Comparison of ENCODE assay signal across 1 cellular context in genomic region chr10:119028900-119029612, GRCh38.
TF ChIP-seq lines count a peak whose summit lies in the region.

No MANE protein-coding gene starts in this region.

TF ChIP-seq in HepG2, 621 proteins besides CTCF, POLR2A, EP300 and RAD21 (continued from another document and continues in another):
- TF ChIP-seq, protein P1, sequence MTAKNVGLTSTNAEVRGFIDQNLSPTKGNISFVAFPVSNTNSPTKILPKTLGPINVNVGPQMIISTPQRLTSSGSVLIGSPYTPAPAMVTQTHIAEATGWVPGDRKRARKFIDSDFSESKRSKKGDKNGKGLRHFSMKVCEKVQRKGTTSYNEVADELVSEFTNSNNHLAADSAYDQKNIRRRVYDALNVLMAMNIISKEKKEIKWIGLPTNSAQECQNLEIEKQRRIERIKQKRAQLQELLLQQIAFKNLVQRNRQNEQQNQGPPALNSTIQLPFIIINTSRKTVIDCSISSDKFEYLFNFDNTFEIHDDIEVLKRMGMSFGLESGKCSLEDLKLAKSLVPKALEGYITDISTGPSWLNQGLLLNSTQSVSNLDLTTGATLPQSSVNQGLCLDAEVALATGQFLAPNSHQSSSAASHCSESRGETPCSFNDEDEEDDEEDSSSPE (CRISPR knock-in tag; IDR thresholded peaks at IDR 0.05), result 0 out of 2 replicates have a peak, but pooled peaks have one; percentile 24
- TF ChIP-seq CHD2 (IDR thresholded peaks at IDR 0.05; ENCODE audit: low read depth, low read length) (no peak), TCF7 (IDR thresholded peaks at IDR 0.05; ENCODE audit: low read depth) (no peak), NCOA2 (CRISPR knock-in tag; IDR thresholded peaks at IDR 0.05) (no peak), MAZ (IDR thresholded peaks at IDR 0.05; ENCODE audit: borderline replicate concordance, low read depth, low read length) (peak; percentile 54; the same call in 1 of the 2 replicates), MAZ (CRISPR knock-in tag; IDR thresholded peaks at IDR 0.05; ENCODE audit: low read depth) (peak; percentile 68), SP5 (CRISPR knock-in tag; IDR thresholded peaks at IDR 0.05; ENCODE audit: borderline replicate concordance, low read depth) (0 out of 2 replicates have a peak, but pooled peaks have one; percentile 9), CEBPG (CRISPR knock-in tag; IDR thresholded peaks at IDR 0.05) (no peak), ZNF670 (CRISPR knock-in tag; IDR thresholded peaks at IDR 0.05; ENCODE audit: borderline replicate concordance) (no peak), IKZF4 (CRISPR knock-in tag; IDR thresholded peaks at IDR 0.05; ENCODE audit: borderline replicate concordance, low read depth, not compliant biosample characterization) (no peak), PAXIP1 (CRISPR knock-in tag; conservative IDR thresholded peaks at IDR 0.05) (0 out of 2 replicates have a peak, but pooled peaks have one; percentile 17), ZNF441 (CRISPR knock-in tag; IDR thresholded peaks at IDR 0.05; ENCODE audit: borderline replicate concordance) (peak; percentile 77), LCORL (IDR thresholded peaks at IDR 0.05) (no peak), LCORL (CRISPR knock-in tag; IDR thresholded peaks at IDR 0.05) (no peak), ZNF687 (CRISPR knock-in tag; IDR thresholded peaks at IDR 0.05) (peak; percentile 82), ZNF44 (CRISPR knock-in tag; IDR thresholded peaks at IDR 0.05) (0 out of 2 replicates have a peak, but pooled peaks have one; percentile 27), ZNF329 (CRISPR knock-in tag; IDR thresholded peaks at IDR 0.05; ENCODE audit: low read depth) (no peak), ELF4 (CRISPR knock-in tag; IDR thresholded peaks at IDR 0.05; ENCODE audit: borderline replicate concordance) (no peak), GABPB1 (CRISPR knock-in tag; IDR thresholded peaks at IDR 0.05) (peak; percentile 27; the same call in 1 of the 2 replicates), MXD4 (CRISPR knock-in tag; IDR thresholded peaks at IDR 0.05) (no peak), FOSL1 (CRISPR knock-in tag; IDR thresholded peaks at IDR 0.05; ENCODE audit: borderline replicate concordance) (no peak), ZSCAN9 (CRISPR knock-in tag; IDR thresholded peaks at IDR 0.05; ENCODE audit: borderline replicate concordance) (peak; percentile 28; the same call in 1 of the 2 replicates), GTF3A (CRISPR knock-in tag; conservative IDR thresholded peaks at IDR 0.05) (no peak), HNRNPLL (IDR thresholded peaks at IDR 0.05; ENCODE audit: low read depth, low read length, poor library complexity, severe bottlenecking) (peak; percentile 73), HNRNPK (IDR thresholded peaks at IDR 0.05; ENCODE audit: low read depth, low read length, poor library complexity, severe bottlenecking) (peak; percentile 88), ZFP36L1 (CRISPR knock-in tag; IDR thresholded peaks at IDR 0.05) (no peak), EED (CRISPR knock-in tag; IDR thresholded peaks at IDR 0.05) (no peak), ZNF292 (CRISPR knock-in tag; IDR thresholded peaks at IDR 0.05; ENCODE audit: borderline replicate concordance, low read depth) (no peak; the same call in 1 of the 2 replicates), YEATS2 (CRISPR knock-in tag; IDR thresholded peaks at IDR 0.05; ENCODE audit: borderline replicate concordance) (0 out of 2 replicates have a peak, but pooled peaks have one; percentile 41), PHF8 (CRISPR knock-in tag; IDR thresholded peaks at IDR 0.05) (peak; percentile 46; the same call in 1 of the 2 replicates), ZNF350 (CRISPR knock-in tag; IDR thresholded peaks at IDR 0.05; ENCODE audit: borderline replicate concordance, low read depth) (peak; percentile 53; the same call in 1 of the 2 replicates), ZNF598 (CRISPR knock-in tag; IDR thresholded peaks at IDR 0.05; ENCODE audit: borderline replicate concordance) (peak; percentile 80; the same call in 1 of the 2 replicates), REXO4 (CRISPR knock-in tag; IDR thresholded peaks at IDR 0.05; ENCODE audit: borderline replicate concordance) (no peak), RORA (CRISPR knock-in tag; IDR thresholded peaks at IDR 0.05) (no peak)
- TF ChIP-seq, protein P2, sequence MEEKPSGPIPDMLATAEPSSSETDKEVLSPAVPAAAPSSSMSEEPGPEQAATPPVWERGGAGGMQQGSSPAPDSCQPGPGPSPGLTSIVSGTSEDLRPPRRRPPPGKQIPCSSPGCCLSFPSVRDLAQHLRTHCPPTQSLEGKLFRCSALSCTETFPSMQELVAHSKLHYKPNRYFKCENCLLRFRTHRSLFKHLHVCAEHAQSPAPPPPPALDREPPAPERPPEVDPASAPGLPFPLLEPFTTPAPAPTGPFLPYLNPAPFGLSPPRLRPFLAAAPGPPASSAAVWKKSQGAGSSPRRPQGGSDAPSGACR (CRISPR knock-in tag; IDR thresholded peaks at IDR 0.05), result no peak
- TF ChIP-seq, protein P3, sequence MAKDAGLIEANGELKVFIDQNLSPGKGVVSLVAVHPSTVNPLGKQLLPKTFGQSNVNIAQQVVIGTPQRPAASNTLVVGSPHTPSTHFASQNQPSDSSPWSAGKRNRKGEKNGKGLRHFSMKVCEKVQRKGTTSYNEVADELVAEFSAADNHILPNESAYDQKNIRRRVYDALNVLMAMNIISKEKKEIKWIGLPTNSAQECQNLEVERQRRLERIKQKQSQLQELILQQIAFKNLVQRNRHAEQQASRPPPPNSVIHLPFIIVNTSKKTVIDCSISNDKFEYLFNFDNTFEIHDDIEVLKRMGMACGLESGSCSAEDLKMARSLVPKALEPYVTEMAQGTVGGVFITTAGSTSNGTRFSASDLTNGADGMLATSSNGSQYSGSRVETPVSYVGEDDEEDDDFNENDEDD (CRISPR knock-in tag; IDR thresholded peaks at IDR 0.05; ENCODE audit: borderline replicate concordance), result 0 out of 2 replicates have a peak, but pooled peaks have one; percentile 64
- TF ChIP-seq, protein P4, sequence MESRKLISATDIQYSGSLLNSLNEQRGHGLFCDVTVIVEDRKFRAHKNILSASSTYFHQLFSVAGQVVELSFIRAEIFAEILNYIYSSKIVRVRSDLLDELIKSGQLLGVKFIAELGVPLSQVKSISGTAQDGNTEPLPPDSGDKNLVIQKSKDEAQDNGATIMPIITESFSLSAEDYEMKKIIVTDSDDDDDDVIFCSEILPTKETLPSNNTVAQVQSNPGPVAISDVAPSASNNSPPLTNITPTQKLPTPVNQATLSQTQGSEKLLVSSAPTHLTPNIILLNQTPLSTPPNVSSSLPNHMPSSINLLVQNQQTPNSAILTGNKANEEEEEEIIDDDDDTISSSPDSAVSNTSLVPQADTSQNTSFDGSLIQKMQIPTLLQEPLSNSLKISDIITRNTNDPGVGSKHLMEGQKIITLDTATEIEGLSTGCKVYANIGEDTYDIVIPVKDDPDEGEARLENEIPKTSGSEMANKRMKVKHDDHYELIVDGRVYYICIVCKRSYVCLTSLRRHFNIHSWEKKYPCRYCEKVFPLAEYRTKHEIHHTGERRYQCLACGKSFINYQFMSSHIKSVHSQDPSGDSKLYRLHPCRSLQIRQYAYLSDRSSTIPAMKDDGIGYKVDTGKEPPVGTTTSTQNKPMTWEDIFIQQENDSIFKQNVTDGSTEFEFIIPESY (CRISPR knock-in tag; IDR thresholded peaks at IDR 0.05), result no peak
- TF ChIP-seq, protein P5, sequence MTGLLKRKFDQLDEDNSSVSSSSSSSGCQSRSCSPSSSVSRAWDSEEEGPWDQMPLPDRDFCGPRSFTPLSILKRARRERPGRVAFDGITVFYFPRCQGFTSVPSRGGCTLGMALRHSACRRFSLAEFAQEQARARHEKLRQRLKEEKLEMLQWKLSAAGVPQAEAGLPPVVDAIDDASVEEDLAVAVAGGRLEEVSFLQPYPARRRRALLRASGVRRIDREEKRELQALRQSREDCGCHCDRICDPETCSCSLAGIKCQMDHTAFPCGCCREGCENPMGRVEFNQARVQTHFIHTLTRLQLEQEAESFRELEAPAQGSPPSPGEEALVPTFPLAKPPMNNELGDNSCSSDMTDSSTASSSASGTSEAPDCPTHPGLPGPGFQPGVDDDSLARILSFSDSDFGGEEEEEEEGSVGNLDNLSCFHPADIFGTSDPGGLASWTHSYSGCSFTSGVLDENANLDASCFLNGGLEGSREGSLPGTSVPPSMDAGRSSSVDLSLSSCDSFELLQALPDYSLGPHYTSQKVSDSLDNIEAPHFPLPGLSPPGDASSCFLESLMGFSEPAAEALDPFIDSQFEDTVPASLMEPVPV (CRISPR knock-in tag; IDR thresholded peaks at IDR 0.05), result no peak
- TF ChIP-seq, protein P6, sequence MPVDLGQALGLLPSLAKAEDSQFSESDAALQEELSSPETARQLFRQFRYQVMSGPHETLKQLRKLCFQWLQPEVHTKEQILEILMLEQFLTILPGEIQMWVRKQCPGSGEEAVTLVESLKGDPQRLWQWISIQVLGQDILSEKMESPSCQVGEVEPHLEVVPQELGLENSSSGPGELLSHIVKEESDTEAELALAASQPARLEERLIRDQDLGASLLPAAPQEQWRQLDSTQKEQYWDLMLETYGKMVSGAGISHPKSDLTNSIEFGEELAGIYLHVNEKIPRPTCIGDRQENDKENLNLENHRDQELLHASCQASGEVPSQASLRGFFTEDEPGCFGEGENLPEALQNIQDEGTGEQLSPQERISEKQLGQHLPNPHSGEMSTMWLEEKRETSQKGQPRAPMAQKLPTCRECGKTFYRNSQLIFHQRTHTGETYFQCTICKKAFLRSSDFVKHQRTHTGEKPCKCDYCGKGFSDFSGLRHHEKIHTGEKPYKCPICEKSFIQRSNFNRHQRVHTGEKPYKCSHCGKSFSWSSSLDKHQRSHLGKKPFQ (CRISPR knock-in tag; IDR thresholded peaks at IDR 0.05; ENCODE audit: insufficient replicate concordance), result peak; percentile 32
- TF ChIP-seq, protein P7, sequence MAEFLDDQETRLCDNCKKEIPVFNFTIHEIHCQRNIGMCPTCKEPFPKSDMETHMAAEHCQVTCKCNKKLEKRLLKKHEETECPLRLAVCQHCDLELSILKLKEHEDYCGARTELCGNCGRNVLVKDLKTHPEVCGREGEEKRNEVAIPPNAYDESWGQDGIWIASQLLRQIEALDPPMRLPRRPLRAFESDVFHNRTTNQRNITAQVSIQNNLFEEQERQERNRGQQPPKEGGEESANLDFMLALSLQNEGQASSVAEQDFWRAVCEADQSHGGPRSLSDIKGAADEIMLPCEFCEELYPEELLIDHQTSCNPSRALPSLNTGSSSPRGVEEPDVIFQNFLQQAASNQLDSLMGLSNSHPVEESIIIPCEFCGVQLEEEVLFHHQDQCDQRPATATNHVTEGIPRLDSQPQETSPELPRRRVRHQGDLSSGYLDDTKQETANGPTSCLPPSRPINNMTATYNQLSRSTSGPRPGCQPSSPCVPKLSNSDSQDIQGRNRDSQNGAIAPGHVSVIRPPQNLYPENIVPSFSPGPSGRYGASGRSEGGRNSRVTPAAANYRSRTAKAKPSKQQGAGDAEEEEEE (CRISPR knock-in tag; IDR thresholded peaks at IDR 0.05; ENCODE audit: borderline replicate concordance), result no peak
- TF ChIP-seq, protein P8, sequence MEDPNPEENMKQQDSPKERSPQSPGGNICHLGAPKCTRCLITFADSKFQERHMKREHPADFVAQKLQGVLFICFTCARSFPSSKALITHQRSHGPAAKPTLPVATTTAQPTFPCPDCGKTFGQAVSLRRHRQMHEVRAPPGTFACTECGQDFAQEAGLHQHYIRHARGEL (CRISPR knock-in tag; IDR thresholded peaks at IDR 0.05), result no peak
- TF ChIP-seq, protein P9, sequence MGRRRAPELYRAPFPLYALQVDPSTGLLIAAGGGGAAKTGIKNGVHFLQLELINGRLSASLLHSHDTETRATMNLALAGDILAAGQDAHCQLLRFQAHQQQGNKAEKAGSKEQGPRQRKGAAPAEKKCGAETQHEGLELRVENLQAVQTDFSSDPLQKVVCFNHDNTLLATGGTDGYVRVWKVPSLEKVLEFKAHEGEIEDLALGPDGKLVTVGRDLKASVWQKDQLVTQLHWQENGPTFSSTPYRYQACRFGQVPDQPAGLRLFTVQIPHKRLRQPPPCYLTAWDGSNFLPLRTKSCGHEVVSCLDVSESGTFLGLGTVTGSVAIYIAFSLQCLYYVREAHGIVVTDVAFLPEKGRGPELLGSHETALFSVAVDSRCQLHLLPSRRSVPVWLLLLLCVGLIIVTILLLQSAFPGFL (CRISPR knock-in tag; IDR thresholded peaks at IDR 0.05), result no peak
